Comparison of ENCODE assay signal across 9 cellular contexts in genomic region chr7:37311282-37311868, GRCh38.
A peak's percentile ranks its signal among the peaks of the same experiment; 100 is the strongest.
DNase-seq lines count a peak whose midpoint lies in the region; ATAC-seq lines count a peak whose summit lies in the region.
"Had no signal": no experiment of that assay in that cellular context is flagged by ENCODE, and none has a peak within 500 bp of the region (broad histone marks: within the 10 kb centered on the region; RNA-seq: fewer than 3 reads in every experiment).

No MANE protein-coding gene starts in this region.

- no peak overlapping the region for H3K4me2 ChIP-seq in Karpas-422 (ENCODE audit: low read depth, low read length, poor library complexity, severe bottlenecking)

- H3K36me3 ChIP-seq in Karpas-422 (ENCODE audit: insufficient read depth, low read length) = peaks cover 40% of the 10 kb centered on the region
- H3K36me3 ChIP-seq in muscle layer of duodenum (ENCODE audit: control insufficient read depth in 1 of 2, insufficient read depth in 2 of 2, low read length in 2 of 2) = no peaks in the 10 kb centered on the region

- ATAC-seq in HG03159 (IDR thresholded peaks at IDR 0.05; ENCODE audit: unreplicated experiment) (no peak), GM19035 (IDR thresholded peaks at IDR 0.05; ENCODE audit: unreplicated experiment) (no peak)

- DNase-seq in CD1c-positive myeloid dendritic cell (ENCODE audit: extremely low spot score) (peak; percentile 92), Karpas-422 (peak; percentile 56), G401 (ENCODE audit: low spot score) (no peak), epidermal melanocyte (ENCODE audit: insufficient read length, low spot score) (no peak)
- DNase-seq in activated naive CD8-positive, alpha-beta T cell treated with anti-CD3 and anti-CD28 coated beads for 36 hours = peak; percentile 7
- DNase-seq: DND-41 had no signal

- peaks cover 80% of the 10 kb centered on the region for H3K36me3 Mint-ChIP-seq in activated naive CD8-positive, alpha-beta T cell treated with anti-CD3 and anti-CD28 coated beads for 36 hours

- H3K27me3 Mint-ChIP-seq in activated naive CD8-positive, alpha-beta T cell treated with anti-CD3 and anti-CD28 coated beads for 36 hours = no peaks in the 10 kb centered on the region

- H2AFZ ChIP-seq in Karpas-422 (ENCODE audit: low read length) = no peak overlapping the region

- peaks cover 9% of the 10 kb centered on the region for H3K9me3 Mint-ChIP-seq in activated naive CD8-positive, alpha-beta T cell treated with anti-CD3 and anti-CD28 coated beads for 36 hours

- H3K9me2 ChIP-seq in Karpas-422 (replicated peaks; ENCODE audit: insufficient read depth, low read length) = no peaks in the 10 kb centered on the region

- H3K9me3 ChIP-seq in Karpas-422 (ENCODE audit: low read length) (no peaks in the 10 kb centered on the region), muscle layer of duodenum (ENCODE audit: control insufficient read depth in 1 of 2, low read length in 2 of 2) (no peaks in the 10 kb centered on the region)

- no peak overlapping the region for H3K27ac ChIP-seq in Karpas-422 (ENCODE audit: low read length)
- peak overlapping the region; percentile 2 for H3K27ac ChIP-seq in muscle layer of duodenum (ENCODE audit: low read length)

- in situ Hi-C loops in G401 (cut with HindIII; ENCODE audit: low sequenced_read_pairs) = no loop called here

- peak overlapping the region; percentile 69 for H3K27ac Mint-ChIP-seq in activated naive CD8-positive, alpha-beta T cell treated with anti-CD3 and anti-CD28 coated beads for 36 hours

- H4K20me1 ChIP-seq in Karpas-422 (ENCODE audit: insufficient read depth, low read depth, low read length) = no peaks in the 10 kb centered on the region

- H3K4me1 ChIP-seq in Karpas-422 (ENCODE audit: low read length) (peaks cover 46% of the 10 kb centered on the region), muscle layer of duodenum (ENCODE audit: control insufficient read depth in 1 of 2, insufficient read depth in 2 of 2, low read length in 2 of 2) (peaks cover 7 to 19% of the 10 kb centered on the region in 2 donors)

- H3K4me3 Mint-ChIP-seq in activated naive CD8-positive, alpha-beta T cell treated with anti-CD3 and anti-CD28 coated beads for 36 hours = no peak overlapping the region

- H3K4me3 ChIP-seq in Karpas-422 (ENCODE audit: low read length) = no peak overlapping the region
- no peak overlapping the region for H3K4me3 ChIP-seq in muscle layer of duodenum (ENCODE audit: low read depth in 1 of 2, low read length in 2 of 2)

- peaks cover 52% of the 10 kb centered on the region for H3K4me1 Mint-ChIP-seq in activated naive CD8-positive, alpha-beta T cell treated with anti-CD3 and anti-CD28 coated beads for 36 hours

- H3K79me2 ChIP-seq in Karpas-422 (ENCODE audit: low read length) = peaks cover 73% of the 10 kb centered on the region

- H3K27me3 ChIP-seq in Karpas-422 (ENCODE audit: low read length) = no peaks in the 10 kb centered on the region
- H3K27me3 ChIP-seq in muscle layer of duodenum (ENCODE audit: low read depth, low read length) = no peaks in the 10 kb centered on the region

- no peak overlapping the region for H3K9ac ChIP-seq in Karpas-422 (ENCODE audit: low read length)

Comparison
In these comparisons a context has a peak if more than half of its experiments do, and no peak if none do; other contexts are left out.
1. DNase-seq: peak in CD1c-positive myeloid dendritic cell (single experiment), Karpas-422 (single experiment) and activated naive CD8-positive, alpha-beta T cell treated with anti-CD3 and anti-CD28 coated beads for 36 hours (single experiment); none in G401 (single experiment) and epidermal melanocyte (single experiment).